25 cellular contexts compared by ENCODE assay signal in genomic region chr3:116112686-116113085, GRCh38.
A peak's percentile ranks its signal among the peaks of the same experiment; 100 is the strongest.
DNase-seq lines count a peak whose midpoint lies in the region; ATAC-seq, FAIRE-seq and TF ChIP-seq lines count a peak whose summit lies in the region.
"Had no signal": no experiment of that assay in that cellular context is flagged by ENCODE, and none has a peak within 500 bp of the region (broad histone marks: within the 10 kb centered on the region; RNA-seq: fewer than 3 reads in every experiment).

No MANE protein-coding gene starts in this region.

- no peak for FAIRE-seq in astrocyte (lab: Jason Lieb, UNC)
- FAIRE-seq: A204.1, islet of Langerhans had no signal

- H3K36me3 ChIP-seq in astrocyte (ENCODE audit: insufficient read depth, low read length) = no peaks in the 10 kb centered on the region
- H3K36me3 ChIP-seq: BLaER1, left lung, neutrophil had no signal

- H3K27me3 Mint-ChIP-seq in astrocyte (ENCODE audit: low read depth, unreplicated experiment) = no peaks in the 10 kb centered on the region
- H3K27me3 Mint-ChIP-seq: activated naive CD8-positive, alpha-beta T cell treated with anti-CD3 and anti-CD28 coated beads for 36 hours; brain; naive B cell had no signal

- H3K9me3 ChIP-seq in right cardiac atrium (ENCODE audit: control insufficient read depth, low read length) (no peaks in the 10 kb centered on the region), astrocyte (ENCODE audit: insufficient read depth, low read depth, low read length) (no peaks in the 10 kb centered on the region)
- H3K9me3 ChIP-seq: BLaER1, left lung, neutrophil had no signal

- H3K27me3 ChIP-seq in right cardiac atrium (ENCODE audit: control insufficient read depth, insufficient read depth) (no peaks in the 10 kb centered on the region), astrocyte (ENCODE audit: insufficient read depth, low read length) (no peaks in the 10 kb centered on the region)
- H3K27me3 ChIP-seq: BLaER1, left lung, neutrophil had no signal

- H3K4me1 ChIP-seq in right cardiac atrium (ENCODE audit: control insufficient read depth, insufficient read depth, low read length) (no peaks in the 10 kb centered on the region), astrocyte (ENCODE audit: insufficient read depth, low read length) (no peaks in the 10 kb centered on the region)
- H3K4me1 ChIP-seq: BLaER1, left lung had no signal

- no peak for DNase-seq in left ventricle myocardium superior
- DNase-seq in right cardiac atrium = no peak
- DNase-seq in astrocyte (ENCODE audit: low read depth) = peak; percentile 27
- peak; percentile 54 for DNase-seq in fibroblast of the aortic adventitia (ENCODE audit: low read depth)
- DNase-seq in stromal cell of bone marrow (ENCODE audit: low read depth) = peak; percentile 35
- no peak for DNase-seq in KG1 (lab: John Stamatoyannopoulos, UW)
- no peak for DNase-seq in HK-2 (ENCODE audit: unreplicated experiment)
- DNase-seq in activated naive CD4-positive, alpha-beta T cell (lab: John Stamatoyannopoulos, UW) = no peak
- DNase-seq: activated CD4-positive, alpha-beta T cell treated with anti-CD3 and anti-CD28 coated beads for 4 hours; activated naive CD8-positive, alpha-beta T cell treated with anti-CD3 and anti-CD28 coated beads for 36 hours; activated T-cell treated with anti-CD3 and anti-CD28 coated beads for 4 hours; DMS53; effector CD8-positive, alpha-beta T cell; GDM1; left lung; naive B cell; NCI-H146; NCI-H446; trophoblast cell had no signal

- H3K4me3 Mint-ChIP-seq in astrocyte (ENCODE audit: unreplicated experiment) = no peak overlapping the region
- H3K4me3 Mint-ChIP-seq: activated naive CD8-positive, alpha-beta T cell treated with anti-CD3 and anti-CD28 coated beads for 36 hours; brain; naive B cell; T-helper 2 cell treated with Interferon-gamma antibody and Interleukin-4, amounts not matched to agents 5 μg/mL and 100 μg/mL, for 36 hours had no signal

- WGBS in right cardiac atrium = 52% methylated on average over 2 of the region's 2 CpGs

- ATAC-seq in left ventricle myocardium superior = peak; percentile 26
- ATAC-seq in right cardiac atrium = no peak
- ATAC-seq: left lung had no signal

- no peak for TF ChIP-seq CTCF in astrocyte (IDR thresholded peaks at IDR 0.05; ENCODE audit: insufficient read depth, low read depth, low read length)
- TF ChIP-seq CTCF in fibroblast of the aortic adventitia (IDR thresholded peaks at IDR 0.05; ENCODE audit: insufficient read depth, low read length) = no peak

- H3K36me3 Mint-ChIP-seq in astrocyte (ENCODE audit: low read depth, unreplicated experiment) = no peaks in the 10 kb centered on the region
- H3K36me3 Mint-ChIP-seq: activated naive CD8-positive, alpha-beta T cell treated with anti-CD3 and anti-CD28 coated beads for 36 hours; brain; naive B cell had no signal

- H4K20me1 ChIP-seq in astrocyte (ENCODE audit: insufficient read depth, low read length) = no peaks in the 10 kb centered on the region
- H4K20me1 ChIP-seq: BLaER1 had no signal

- no peak overlapping the region for H3K4me2 ChIP-seq in astrocyte (ENCODE audit: low read length)
- H3K4me2 ChIP-seq: BLaER1 had no signal

- H3K27ac ChIP-seq in right cardiac atrium (ENCODE audit: low read length) = no peak overlapping the region
- no peak overlapping the region for H3K27ac ChIP-seq in astrocyte (ENCODE audit: low read depth, low read length)
- H3K27ac ChIP-seq: BLaER1, left lung, neutrophil had no signal

- H3K9me3 Mint-ChIP-seq in astrocyte (ENCODE audit: unreplicated experiment) = no peaks in the 10 kb centered on the region
- H3K9me3 Mint-ChIP-seq: activated naive CD8-positive, alpha-beta T cell treated with anti-CD3 and anti-CD28 coated beads for 36 hours; T-helper 2 cell treated with Interferon-gamma antibody and Interleukin-4, amounts not matched to agents 5 μg/mL and 100 μg/mL, for 36 hours had no signal

- no peak overlapping the region for H3K9ac ChIP-seq in astrocyte (ENCODE audit: low read length)
- H3K9ac ChIP-seq: BLaER1 had no signal

- peaks cover 16% of the 10 kb centered on the region for H3K4me1 Mint-ChIP-seq in astrocyte (ENCODE audit: low read depth, unreplicated experiment)
- H3K4me1 Mint-ChIP-seq: activated naive CD8-positive, alpha-beta T cell treated with anti-CD3 and anti-CD28 coated beads for 36 hours; naive B cell had no signal

- H3K27ac Mint-ChIP-seq in astrocyte (ENCODE audit: unreplicated experiment) = no peak overlapping the region
- H3K27ac Mint-ChIP-seq: activated naive CD8-positive, alpha-beta T cell treated with anti-CD3 and anti-CD28 coated beads for 36 hours; brain; naive B cell; T-helper 2 cell treated with Interferon-gamma antibody and Interleukin-4, amounts not matched to agents 5 μg/mL and 100 μg/mL, for 36 hours had no signal

- H3K4me3 ChIP-seq in right cardiac atrium (ENCODE audit: low read length) (no peak overlapping the region), astrocyte (ENCODE audit: insufficient read depth, low read depth, low read length) (no peak overlapping the region), fibroblast of the aortic adventitia (ENCODE audit: low read depth, low read length) (no peak overlapping the region)
- H3K4me3 ChIP-seq: BLaER1, left lung had no signal

- H3K79me2 ChIP-seq in astrocyte (ENCODE audit: insufficient read depth, low read length) = no peaks in the 10 kb centered on the region

- intact Hi-C loops in left ventricle myocardium superior (cut with micrococcal nuclease) = no loop called here
- intact Hi-C loops in right cardiac atrium (cut with DNase I) = no loop called here

- no peak overlapping the region for H2AFZ ChIP-seq in astrocyte (ENCODE audit: low read depth, low read length)

Comparison
In these comparisons a context has a peak if more than half of its experiments do, and no peak if none do; other contexts are left out.
1. DNase-seq: peak in astrocyte (single experiment), fibroblast of the aortic adventitia (single experiment) and stromal cell of bone marrow (single experiment); none in left ventricle myocardium superior (single experiment), right cardiac atrium (0 of 3), KG1 (single experiment), HK-2 (single experiment) and activated naive CD4-positive, alpha-beta T cell (0 of 4).